ENCODE assay signal across 8 cellular contexts in genomic region chr10:130301026-130301892, GRCh38.
DNase-seq lines count a peak whose midpoint lies in the region; ATAC-seq and TF ChIP-seq lines count a peak whose summit lies in the region.

No MANE protein-coding gene starts in this region.

- H3K27ac ChIP-seq in right atrium auricular region: no peak overlapping the region
- no peak overlapping the region for H3K27ac ChIP-seq in skeletal muscle tissue (ENCODE audit: low read depth, low read length)

- no peaks in the 10 kb centered on the region for H3K4me1 ChIP-seq in right atrium auricular region
- H3K4me1 ChIP-seq in skeletal muscle tissue (ENCODE audit: control insufficient read depth in 3 of 3, insufficient read depth in 3 of 3, low read length in 3 of 3): peaks cover 0 to 5% (median 0%) of the 10 kb centered on the region in 3 donors

- H3K27me3 ChIP-seq in right atrium auricular region (no peaks in the 10 kb centered on the region), skeletal muscle tissue (ENCODE audit: control insufficient read depth in 3 of 3, insufficient read depth in 3 of 3, low read length in 3 of 3) (no peaks in the 10 kb centered on the region)

- peak overlapping the region in 2 of 3 donors; percentile 76 to 96 for H3K9ac ChIP-seq in skeletal muscle tissue (ENCODE audit: low read depth in 1 of 3, low read length in 3 of 3)

- no peaks in the 10 kb centered on the region for H3K36me3 ChIP-seq in right atrium auricular region
- no peaks in the 10 kb centered on the region for H3K36me3 ChIP-seq in skeletal muscle tissue (ENCODE audit: control insufficient read depth in 3 of 3, insufficient read depth in 3 of 3, low read length in 3 of 3)

- CTCF ChIA-PET in HEK293T (lab: Yijun Ruan, JAX): no interaction called here

- DNase-seq in Right ventricle myocardium inferior (ENCODE audit: missing footprints): peak; percentile 87
- no peak for DNase-seq in right atrium auricular region (ENCODE audit: low spot score)
- DNase-seq in activated CD4-positive, alpha-beta T cell treated with anti-CD3 and anti-CD28 coated beads for 4 hours: peak; percentile 4 to 47
- DNase-seq in epithelial cell of esophagus (ENCODE audit: low read depth): peak; percentile 25
- DNase-seq in HEK293T (ENCODE audit: extremely low spot score): no peak
- DNase-seq in SW480 (ENCODE audit: low spot score): no peak
- DNase-seq in COLO829 (ENCODE audit: low spot score): no peak

- POLR2A ChIA-PET in HEK293T (lab: Yijun Ruan, JAX): no interaction called here

- H3K9me3 ChIP-seq in right atrium auricular region (peaks cover 6 to 39% of the 10 kb centered on the region in 2 donors), skeletal muscle tissue (ENCODE audit: control insufficient read depth in 3 of 3, low read length in 3 of 3) (peaks cover 4 to 10% (median 7%) of the 10 kb centered on the region in 3 donors)

- intact Hi-C loops in Right ventricle myocardium inferior (cut with DNase I): loop anchor here (5.0 kb wide), 1 partner anchor 109 kb away; no protein-coding TSS in a partner anchor

- H3K4me3 ChIP-seq in right atrium auricular region (peak overlapping the region in 1 of 2 donors; percentile 14), epithelial cell of esophagus (ENCODE audit: low read length) (peak overlapping the region; percentile 44), skeletal muscle tissue (ENCODE audit: low read length in 3 of 3) (peak overlapping the region in 2 of 3 donors; percentile 52 to 78)

- no peak for TF ChIP-seq CTCF in right atrium auricular region (IDR thresholded peaks at IDR 0.05)
- no peak for TF ChIP-seq CTCF in epithelial cell of esophagus (IDR thresholded peaks at IDR 0.05; ENCODE audit: insufficient read depth, low read depth, low read length, missing control alignments)

- peak; percentile 88 for ATAC-seq in Right ventricle myocardium inferior

TF ChIP-seq in HEK293T, 16 proteins besides CTCF, POLR2A, EP300 and RAD21:
- no peak for TF ChIP-seq PKNOX1 (IDR thresholded peaks at IDR 0.05)
- TF ChIP-seq NFRKB (IDR thresholded peaks at IDR 0.05): no peak

Comparison
In these comparisons a context has a peak if more than half of its experiments do, and no peak if none do; other contexts are left out.
1. DNase-seq: peak in Right ventricle myocardium inferior (single experiment), activated CD4-positive, alpha-beta T cell treated with anti-CD3 and anti-CD28 coated beads for 4 hours (2 of 2) and epithelial cell of esophagus (single experiment); none in right atrium auricular region (single experiment), HEK293T (single experiment), SW480 (single experiment) and COLO829 (single experiment).